ENCODE assay signal across 9 cellular contexts in the genomic region with DNA sequence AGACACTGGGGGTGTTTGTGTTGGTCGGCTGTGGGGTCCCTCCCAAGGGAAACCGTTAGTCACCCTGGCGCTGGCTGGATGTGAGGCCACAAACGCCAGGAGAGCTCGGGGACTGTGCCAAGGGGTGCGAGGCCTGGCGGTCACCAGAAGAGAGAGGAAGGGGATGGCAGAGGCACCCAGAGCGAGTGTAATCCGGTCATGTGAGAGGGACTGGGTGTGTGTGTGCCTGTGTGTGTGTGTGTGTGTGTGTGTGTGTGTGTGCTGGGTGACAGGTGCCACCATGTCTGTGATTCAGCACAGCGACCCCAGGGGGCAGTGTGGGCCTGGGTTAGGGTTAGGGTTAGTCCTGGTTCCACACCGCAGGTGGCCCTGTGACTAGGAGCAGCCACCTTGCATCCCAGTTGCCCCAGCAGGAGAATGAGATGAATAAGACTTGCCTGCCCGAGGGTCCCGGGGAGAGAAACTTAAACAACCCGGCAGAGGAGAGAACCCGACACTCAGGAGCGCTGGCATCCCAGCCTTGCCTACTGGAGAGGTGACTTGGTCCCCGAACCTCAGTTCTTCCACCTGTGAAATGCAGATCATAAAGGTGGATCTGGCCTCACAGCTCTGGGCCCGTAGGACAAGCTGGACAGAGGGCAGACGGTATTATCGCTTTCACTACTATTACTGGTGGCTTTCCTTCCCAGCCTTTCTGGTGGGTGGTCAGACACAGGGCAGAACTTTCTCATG. TPM values are rescaled to one million over a fixed set of nuclear protein-coding genes. Genes with fewer than 3 reads are reported as not detected.
DNase-seq lines count a peak whose midpoint lies in the region; ATAC-seq and TF ChIP-seq lines count a peak whose summit lies in the region.
"Had no signal": no experiment of that assay in that cellular context is flagged by ENCODE, and none has a peak within 500 bp of the region (broad histone marks: within the 10 kb centered on the region; RNA-seq: fewer than 3 reads in every experiment).

No MANE protein-coding gene starts in this region.

- no peaks in the 10 kb centered on the region for H3K9me3 Mint-ChIP-seq in activated CD4-positive, alpha-beta memory T cell treated with anti-CD3 and anti-CD28 coated beads, Interleukin-2, amount 10 ng/mL, durations not matched to agents 7 days and 5 days
- no peaks in the 10 kb centered on the region for H3K9me3 Mint-ChIP-seq in naive B cell

- no peak overlapping the region for H3K27ac Mint-ChIP-seq in activated CD4-positive, alpha-beta memory T cell treated with anti-CD3 and anti-CD28 coated beads, Interleukin-2, amount 10 ng/mL, durations not matched to agents 7 days and 5 days
- H3K27ac Mint-ChIP-seq in naive B cell, result peak overlapping the region in 4 of 6 donors; percentile 46 to 96 (median 76)

- peaks cover 17% of the 10 kb centered on the region for H3K27me3 Mint-ChIP-seq in activated CD4-positive, alpha-beta memory T cell treated with anti-CD3 and anti-CD28 coated beads, Interleukin-2, amount 10 ng/mL, durations not matched to agents 7 days and 5 days
- H3K27me3 Mint-ChIP-seq in naive B cell, result peaks cover 11 to 70% (median 38%) of the 10 kb centered on the region in 3 donors

- no peak overlapping the region for H3K4me3 Mint-ChIP-seq in activated CD4-positive, alpha-beta memory T cell treated with anti-CD3 and anti-CD28 coated beads, Interleukin-2, amount 10 ng/mL, durations not matched to agents 7 days and 5 days
- peak overlapping the region in 5 of 8 donors; percentile 23 to 77 (median 68) for H3K4me3 Mint-ChIP-seq in naive B cell

- in situ Hi-C loops in GM13977 (cut with MboI; ENCODE audit: low pct_unique_long_range_greater_than_20kb, low sequenced_read_pairs, unreplicated experiment), result loop anchor here (25.0 kb wide), 2 partner anchors 204 to 479 kb away; a partner anchor contains a TSS

- POLR2A ChIA-PET in activated CD4-positive, alpha-beta memory T cell treated with anti-CD3 and anti-CD28 coated beads, Interleukin-2, amount 10 ng/mL, durations not matched to agents 7 days and 5 days (lab: Charles Lee), result no interaction called here

- TF ChIP-seq CTCF in GM13977 (IDR thresholded peaks at IDR 0.05; ENCODE audit: extremely low read depth, insufficient read depth, missing control alignments), result peak; percentile 77

- no peaks in the 10 kb centered on the region for H3K36me3 Mint-ChIP-seq in activated CD4-positive, alpha-beta memory T cell treated with anti-CD3 and anti-CD28 coated beads, Interleukin-2, amount 10 ng/mL, durations not matched to agents 7 days and 5 days (ENCODE audit: low read depth)
- H3K36me3 Mint-ChIP-seq in naive B cell, result no peaks in the 10 kb centered on the region

- H3K4me1 Mint-ChIP-seq in activated CD4-positive, alpha-beta memory T cell treated with anti-CD3 and anti-CD28 coated beads, Interleukin-2, amount 10 ng/mL, durations not matched to agents 7 days and 5 days, result no peaks in the 10 kb centered on the region
- peaks cover 10 to 15% (median 12%) of the 10 kb centered on the region in 3 donors for H3K4me1 Mint-ChIP-seq in naive B cell

- ATAC-seq in naive B cell (ENCODE audit: low read depth in 2 of 2) (peak; percentile 54 to 73), HG03342 (IDR thresholded peaks at IDR 0.05; ENCODE audit: unreplicated experiment) (no peak)

- peak; percentile 71 for DNase-seq in A172 (ENCODE audit: low spot score)
- DNase-seq in GM13977 (ENCODE audit: low spot score), result peak; percentile 82
- peak; percentile 83 to 93 for DNase-seq in NCI-H524 (lab: John Stamatoyannopoulos, UW)
- peak; percentile 59 for DNase-seq in activated CD4-positive, alpha-beta memory T cell treated with anti-CD3 and anti-CD28 coated beads, Interleukin-2, amount 10 ng/mL, durations not matched to agents 7 days and 5 days
- DNase-seq in effector CD8-positive, alpha-beta T cell (lab: John Stamatoyannopoulos, UW), result peak; percentile 53
- peak; percentile 49 for DNase-seq in naive B cell
- peak; percentile 8 for DNase-seq in stimulated activated naive CD4-positive, alpha-beta T cell treated with Interleukin-2 at 50 U/mL for 16 hours (lab: John Stamatoyannopoulos, UW)

- CTCF ChIA-PET in activated CD4-positive, alpha-beta memory T cell treated with anti-CD3 and anti-CD28 coated beads, Interleukin-2, amount 10 ng/mL, durations not matched to agents 7 days and 5 days (lab: Charles Lee), result no interaction called here

RNA-seq across cellular contexts. Expression of a gene that starts 1.4 kb away (rescaled TPM):
- total RNA-seq in A172 (2014; rRNA removed; shearing (Covaris generic)), result 0.12 and 0.16 TPM in 2 replicates
- not detected for total RNA-seq in activated CD4-positive, alpha-beta memory T cell treated with anti-CD3 and anti-CD28 coated beads, Interleukin-2, amount 10 ng/mL, durations not matched to agents 7 days and 5 days
- not detected for polyA plus RNA-seq in naive B cell (ENCODE audit: low read depth in 6 of 6)

RNA-seq across cellular contexts. Expression of a gene that starts 8.3 kb away (rescaled TPM):
- total RNA-seq in A172 (2014; rRNA removed; shearing (Covaris generic)), result not detected in 2 replicates
- total RNA-seq in activated CD4-positive, alpha-beta memory T cell treated with anti-CD3 and anti-CD28 coated beads, Interleukin-2, amount 10 ng/mL, durations not matched to agents 7 days and 5 days, result not detected
- not detected for polyA plus RNA-seq in naive B cell (ENCODE audit: low read depth in 6 of 6)
- total RNA-seq: ovary had no signal
- polyA plus RNA-seq: ovary had no signal

RNA-seq across cellular contexts. Expression of a gene that starts 54.2 kb away (rescaled TPM):
- 30.8 and 42.1 TPM in 2 replicates for total RNA-seq in A172 (2014; rRNA removed; shearing (Covaris generic))
- 1 to 10 TPM; 1.2 to 2.0 TPM for total RNA-seq in activated CD4-positive, alpha-beta memory T cell treated with anti-CD3 and anti-CD28 coated beads, Interleukin-2, amount 10 ng/mL, durations not matched to agents 7 days and 5 days
- polyA plus RNA-seq in naive B cell (ENCODE audit: low read depth in 6 of 6), result 10 to 100 TPM; 25.6 to 49.3 (median 31.0) TPM

Comparison
In these comparisons a context has a peak if more than half of its experiments do, and no peak if none do; other contexts are left out.
1. DNase-seq: peak in every context shown above with its lines; median percentile 88 in NCI-H524; 82 in GM13977; 71 in A172; 59 in activated CD4-positive, alpha-beta memory T cell treated with anti-CD3 and anti-CD28 coated beads, Interleukin-2, amount 10 ng/mL, durations not matched to agents 7 days and 5 days; 53 in effector CD8-positive, alpha-beta T cell; 49 in naive B cell; 8 in stimulated activated naive CD4-positive, alpha-beta T cell treated with Interleukin-2 at 50 U/mL for 16 hours.
2. RNA of a gene that starts 54.2 kb away (total RNA-seq): 30.8 to 42.1 TPM in A172; 1.2 to 2.0 TPM in activated CD4-positive, alpha-beta memory T cell treated with anti-CD3 and anti-CD28 coated beads, Interleukin-2, amount 10 ng/mL, durations not matched to agents 7 days and 5 days; every median in the first group is over 10 times any median in the second.